Comparison of ENCODE assay signal across 21 cellular contexts in the genomic region with DNA sequence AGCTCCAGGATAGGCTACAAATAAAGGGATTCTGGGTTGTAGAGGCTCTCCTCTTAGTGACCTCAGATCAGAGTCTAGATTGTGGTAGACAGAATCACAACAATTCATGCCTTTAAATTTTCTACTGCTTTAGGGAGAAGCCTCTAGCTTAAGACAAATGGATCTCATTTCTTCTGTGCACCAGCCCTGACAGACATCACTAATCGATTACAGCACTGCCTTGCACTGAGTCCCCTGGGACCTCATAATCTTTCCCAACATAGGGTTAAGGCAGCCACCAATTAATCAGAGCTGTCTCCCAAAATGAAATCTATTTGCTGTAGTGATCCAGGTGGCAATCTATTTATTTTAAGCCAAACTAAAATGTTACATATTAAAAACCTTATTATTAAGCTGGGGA.
"Had no signal": no experiment of that assay in that cellular context is flagged by ENCODE, and none has a peak within 500 bp of the region (broad histone marks: within the 10 kb centered on the region; RNA-seq: fewer than 3 reads in every experiment).

No MANE protein-coding gene starts in this region.

- H3K4me3 ChIP-seq: esophagus muscularis mucosa, gastrocnemius medialis, heart right ventricle, psoas muscle, spleen, testis, transverse colon had no signal

- H3K36me3 ChIP-seq: esophagus muscularis mucosa, gastrocnemius medialis, heart right ventricle, spleen, transverse colon had no signal

- H3K27ac ChIP-seq: epithelial cell of prostate, esophagus muscularis mucosa, gastrocnemius medialis, heart right ventricle, psoas muscle, spleen, testis, transverse colon had no signal

- DNase-seq: effector memory CD8-positive, alpha-beta T cell; gastrocnemius medialis; heart right ventricle; hypothalamus; islet precursor cell; mammary epithelial cell; naive thymus-derived CD4-positive, alpha-beta T cell; nephron progenitor cell; psoas muscle; retina; spleen; stimulated activated CD4-positive, alpha-beta T cell treated with anti-CD3 and anti-CD28 coated beads, Interleukin-15, amount 100 ng/mL, for 24 hours; stimulated activated CD4-positive, alpha-beta T cell treated with anti-CD3 and anti-CD28 coated beads, Interleukin-1b, Interleukin-23, amount 100 ng/mL, for 48 hours; stimulated activated CD4-positive, alpha-beta T cell treated with anti-CD3 and anti-CD28 coated beads, Interleukin-4, amount 100 ng/mL, for 24 hours; testis; transverse colon had no signal

- H3K9me3 ChIP-seq: esophagus muscularis mucosa, gastrocnemius medialis, heart right ventricle, psoas muscle, spleen, testis, transverse colon had no signal

- ATAC-seq: effector memory CD8-positive, alpha-beta T cell; gastrocnemius medialis; heart right ventricle; left lobe of liver; naive thymus-derived CD4-positive, alpha-beta T cell; psoas muscle; sciatic nerve; stimulated activated memory B cell treated with anti-CD40 and anti-IgM and Interleukin-4, amounts not matched to agents 10 μg/mL and 1 μg/mL and 100 μg/mL, for 72 hours had no signal

- H3K4me1 ChIP-seq: esophagus muscularis mucosa, gastrocnemius medialis, heart right ventricle, psoas muscle, spleen, testis, transverse colon had no signal

- H3K27me3 ChIP-seq: esophagus muscularis mucosa, gastrocnemius medialis, spleen, testis, transverse colon had no signal
